Comparison of ENCODE assay signal across 11 cellular contexts in genomic region chr11:72598901-72599300, GRCh38.
DNase-seq lines count a peak whose midpoint lies in the region; ATAC-seq, FAIRE-seq and TF ChIP-seq lines count a peak whose summit lies in the region.
"Had no signal": no experiment of that assay in that cellular context is flagged by ENCODE, and none has a peak within 500 bp of the region (broad histone marks: within the 10 kb centered on the region; RNA-seq: fewer than 3 reads in every experiment).

No MANE protein-coding gene starts in this region.

- no peaks in the 10 kb centered on the region for H3K27me3 ChIP-seq in upper lobe of right lung
- H3K27me3 ChIP-seq: thyroid gland had no signal

- no peak overlapping the region for H3K4me3 ChIP-seq in kidney (ENCODE audit: low read length in 2 of 2)
- no peak overlapping the region for H3K4me3 ChIP-seq in upper lobe of right lung
- H3K4me3 ChIP-seq: thyroid gland had no signal

- ATAC-seq in upper lobe of right lung: peak; percentile 53
- ATAC-seq in GM19023 (IDR thresholded peaks at IDR 0.05; ENCODE audit: unreplicated experiment): no peak
- no peak for ATAC-seq in GM18907 (IDR thresholded peaks at IDR 0.05; ENCODE audit: unreplicated experiment)

- no peaks in the 10 kb centered on the region for H3K36me3 ChIP-seq in kidney (ENCODE audit: control insufficient read depth in 1 of 2, insufficient read depth in 2 of 2, low read length in 2 of 2)
- no peaks in the 10 kb centered on the region for H3K36me3 ChIP-seq in upper lobe of right lung
- H3K36me3 ChIP-seq: thyroid gland had no signal

- H3K4me1 Mint-ChIP-seq in brain: peaks cover 22% of the 10 kb centered on the region

- DNase-seq in NCI-H2196 (lab: John Stamatoyannopoulos, UW; ENCODE audit: unreplicated experiment): peak; percentile 5
- DNase-seq in NCI-H2196 treated with DMSO at 0.1 percent for 48 hours (lab: John Stamatoyannopoulos, UW; ENCODE audit: unreplicated experiment): no peak
- DNase-seq in kidney: no peak
- DNase-seq in upper lobe of right lung: no peak
- DNase-seq in stimulated activated naive CD4-positive, alpha-beta T cell (lab: John Stamatoyannopoulos, UW): no peak
- DNase-seq: AML-193 had no signal

- FAIRE-seq in kidney (lab: Jason Lieb, UNC): no peak

- peak overlapping the region in 1 of 5 experiments; percentile 6 for H3K27ac Mint-ChIP-seq in brain
- H3K27ac Mint-ChIP-seq: memory B cell had no signal

- H3K4me1 ChIP-seq in kidney (ENCODE audit: control insufficient read depth in 1 of 2, insufficient read depth in 1 of 2, low read depth in 1 of 2, low read length in 2 of 2) (no peaks in the 10 kb centered on the region), upper lobe of right lung (no peaks in the 10 kb centered on the region)
- H3K4me1 ChIP-seq: thyroid gland had no signal

- H3K9me3 ChIP-seq in kidney (ENCODE audit: control insufficient read depth in 1 of 2, low read length in 2 of 2) (no peaks in the 10 kb centered on the region), upper lobe of right lung (no peaks in the 10 kb centered on the region)
- H3K9me3 ChIP-seq: thyroid gland had no signal

- TF ChIP-seq CTCF in brain (conservative IDR thresholded peaks at IDR 0.05) (peak; percentile 59 to 60), kidney (IDR thresholded peaks at IDR 0.05; ENCODE audit: borderline replicate concordance, extremely low read depth, insufficient read depth) (peak; percentile 52), upper lobe of right lung (IDR thresholded peaks at IDR 0.05) (peak; percentile 51)

- no peak overlapping the region for H3K9ac ChIP-seq in kidney (ENCODE audit: low read length in 2 of 2)

- H3K27ac ChIP-seq in kidney (ENCODE audit: low read depth in 2 of 2, low read length in 2 of 2): no peak overlapping the region
- H3K27ac ChIP-seq in upper lobe of right lung: no peak overlapping the region
- H3K27ac ChIP-seq: thyroid gland had no signal

- peaks cover 24% of the 10 kb centered on the region for H3K27me3 Mint-ChIP-seq in brain

- no peak overlapping the region for H3K4me3 Mint-ChIP-seq in brain
- H3K4me3 Mint-ChIP-seq: memory B cell had no signal

- peaks cover 0 to 7% (median 0%) of the 10 kb centered on the region in 5 experiments for H3K9me3 Mint-ChIP-seq in brain
- H3K9me3 Mint-ChIP-seq: memory B cell had no signal

- no peaks in the 10 kb centered on the region for H3K36me3 Mint-ChIP-seq in brain
- H3K36me3 Mint-ChIP-seq: memory B cell had no signal

- intact Hi-C loops in kidney (cut with DNase I): no loop called here
- intact Hi-C loops in upper lobe of right lung (cut with DNase I): no loop called here
